Comparison of ENCODE assay signal across 8 cellular contexts in the genomic region with DNA sequence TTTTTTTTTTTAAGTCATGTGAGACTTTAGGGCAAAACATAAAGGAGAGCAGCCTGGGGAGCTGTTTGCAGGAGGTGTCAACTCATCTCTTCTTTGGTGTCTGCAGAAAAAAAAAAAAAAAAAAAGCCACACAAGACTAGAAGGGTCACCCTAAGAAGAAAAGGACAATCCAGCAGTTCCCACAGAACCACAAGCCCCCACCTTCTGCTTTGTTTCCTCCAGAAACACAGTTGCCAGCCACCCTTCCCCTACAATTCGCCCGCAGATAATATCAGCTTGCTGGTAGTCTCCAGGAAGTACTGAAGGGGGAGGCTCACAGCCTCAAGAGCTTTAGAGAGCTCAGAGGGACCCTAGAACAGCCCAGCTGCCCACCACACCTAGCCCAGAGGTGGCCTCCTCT. TPM values are rescaled to one million over a fixed set of nuclear protein-coding genes. Genes with fewer than 3 reads are reported as not detected.
DNase-seq lines count a peak whose midpoint lies in the region; ATAC-seq and TF ChIP-seq lines count a peak whose summit lies in the region.

No MANE protein-coding gene starts in this region.

- H3K27ac Mint-ChIP-seq in MCF 10A (ENCODE audit: low read depth, unreplicated experiment) (no peak overlapping the region), T-cell (peak overlapping the region; percentile 95 to 96)
- peak overlapping the region; percentile 87 to 93 for H3K27ac Mint-ChIP-seq in effector memory CD8-positive, alpha-beta T cell

- no peak for TF ChIP-seq EP300 in tibial nerve (IDR thresholded peaks at IDR 0.05)

- H3K27me3 Mint-ChIP-seq in MCF 10A (ENCODE audit: insufficient read depth, unreplicated experiment) = no peaks in the 10 kb centered on the region
- H3K27me3 Mint-ChIP-seq in T-cell = no peaks in the 10 kb centered on the region
- no peaks in the 10 kb centered on the region for H3K27me3 Mint-ChIP-seq in effector memory CD8-positive, alpha-beta T cell

- TF ChIP-seq CTCF in breast epithelium (IDR thresholded peaks at IDR 0.05) (no peak), MCF 10A (IDR thresholded peaks at IDR 0.05; ENCODE audit: unreplicated experiment) (no peak), tibial nerve (IDR thresholded peaks at IDR 0.05) (no peak)

- H3K36me3 ChIP-seq in breast epithelium (no peaks in the 10 kb centered on the region), tibial nerve (peaks cover 0 to 56% (median 5%) of the 10 kb centered on the region in 3 donors)

- CTCF ChIA-PET in MCF 10A (lab: Yijun Ruan, JAX) (no interaction called here), T-cell (lab: Charles Lee) (interaction anchor here in 1 of 2 donors (0.7 to 1.5 kb wide), 5 partner anchors 15 to 1058 kb away, joined by 3 to 7 read pairs (median 5); no protein-coding TSS in a partner anchor)

- intact Hi-C loops in breast epithelium (cut with DNase I; ENCODE audit: low total_unique reads) = no loop called here
- intact Hi-C loops in MCF 10A (cut with micrococcal nuclease) = no loop called here

- POLR2A ChIA-PET in MCF 10A (lab: Yijun Ruan, JAX) (interaction anchor here (0.6 kb wide), 2 partner anchors 36 to 54 kb away, joined by 3 to 4 read pairs; no protein-coding TSS in a partner anchor), T-cell (lab: Charles Lee) (interaction anchor here (0.6 to 1.0 kb wide), 6 partner anchors 20 to 694 kb away, joined by 5 to 12 read pairs (median 5); a partner anchor contains a TSS)

- H3K4me1 Mint-ChIP-seq in MCF 10A (ENCODE audit: insufficient read depth, unreplicated experiment) = no peaks in the 10 kb centered on the region
- H3K4me1 Mint-ChIP-seq in T-cell = peaks cover 43 to 59% (median 51%) of the 10 kb centered on the region in 3 donors
- peaks cover 31 to 38% of the 10 kb centered on the region in 2 donors for H3K4me1 Mint-ChIP-seq in effector memory CD8-positive, alpha-beta T cell (ENCODE audit: low read depth in 2 of 2)

- H3K27me3 ChIP-seq in breast epithelium (no peaks in the 10 kb centered on the region), tibial nerve (no peaks in the 10 kb centered on the region)

- H3K4me1 ChIP-seq in breast epithelium = no peaks in the 10 kb centered on the region
- peaks cover 0 to 21% (median 6%) of the 10 kb centered on the region in 4 donors for H3K4me1 ChIP-seq in tibial nerve

- WGBS in tibial nerve, 2 donors = 68 to 78% methylated on average over 2 of the region's 2 CpGs

- H3K4me3 Mint-ChIP-seq in MCF 10A (ENCODE audit: unreplicated experiment) (no peak overlapping the region), T-cell (peak overlapping the region; percentile 41 to 73 (median 59))
- H3K4me3 Mint-ChIP-seq in effector memory CD8-positive, alpha-beta T cell = peak overlapping the region; percentile 78 to 82

- H3K27ac ChIP-seq in breast epithelium = peak overlapping the region in 1 of 2 donors; percentile 40
- H3K27ac ChIP-seq in tibial nerve = peak overlapping the region in 3 of 4 donors; percentile 30 to 67 (median 43)

- H3K4me3 ChIP-seq in breast epithelium (peak overlapping the region in 2 of 3 donors; percentile 6 to 14), tibial nerve (peak overlapping the region in 1 of 4 donors; percentile 39)

- TF ChIP-seq POLR2A in breast epithelium (IDR thresholded peaks at IDR 0.05) (no peak), tibial nerve (IDR thresholded peaks at IDR 0.05) (no peak)

- H3K9me3 ChIP-seq in breast epithelium (no peaks in the 10 kb centered on the region), tibial nerve (no peaks in the 10 kb centered on the region)

- no TSS peak for BruUV-seq in MCF 10A (replicated peaks; lab: Mats Ljungman, UMichigan)

- ATAC-seq in T-cell (replicated peaks in 1 of 4) (peak; percentile 73 to 77 (median 74)), HG03432 (IDR thresholded peaks at IDR 0.05; ENCODE audit: unreplicated experiment) (no peak), HG03469 (IDR thresholded peaks at IDR 0.05; ENCODE audit: unreplicated experiment) (no peak)
- ATAC-seq in effector memory CD8-positive, alpha-beta T cell (replicated peaks) = peak; percentile 76

- DNase-seq in breast epithelium (ENCODE audit: low spot score in 2 of 2) (no peak), MCF 10A (ENCODE audit: unreplicated experiment) (no peak), T-cell (peak in 32 of 34 experiments; percentile 23 to 63 (median 48)), tibial nerve (ENCODE audit: low spot score in 2 of 2) (no peak), NCI-H1092 treated with DMSO at 0.1 percent for 48 hours (lab: John Stamatoyannopoulos, UW) (no peak)
- peak; percentile 64 for DNase-seq in effector memory CD8-positive, alpha-beta T cell

- H3K9me3 Mint-ChIP-seq in MCF 10A (ENCODE audit: unreplicated experiment) (no peaks in the 10 kb centered on the region), T-cell (no peaks in the 10 kb centered on the region)
- no peaks in the 10 kb centered on the region for H3K9me3 Mint-ChIP-seq in effector memory CD8-positive, alpha-beta T cell

- H3K36me3 Mint-ChIP-seq in MCF 10A (ENCODE audit: insufficient read depth, unreplicated experiment) (peaks cover 48% of the 10 kb centered on the region), T-cell (no peaks in the 10 kb centered on the region)
- H3K36me3 Mint-ChIP-seq in effector memory CD8-positive, alpha-beta T cell (ENCODE audit: insufficient read depth) = peaks cover 31% of the 10 kb centered on the region

RNA-seq across cellular contexts. Expression of a gene that starts 22.3 kb away (rescaled TPM):
- total RNA-seq in breast epithelium (10 to 100 TPM; 29.0 to 38.7 (median 29.8) TPM), MCF 10A (2022) (32.7 and 35.1 TPM in 2 replicates), T-cell (10 to 100 TPM; 43.6 to 85.7 (median 81.8) TPM), tibial nerve (10 to 100 TPM; 64.9 to 97.7 (median 86.7) TPM)

RNA-seq across cellular contexts. Expression of a gene that starts 34.9 kb away (rescaled TPM):
- total RNA-seq in breast epithelium (10 to 100 TPM; 50.8 to 72.8 (median 64.5) TPM), MCF 10A (2022) (171 and 230 TPM in 2 replicates), T-cell (100 to 1,000 TPM; 101 to 152 (median 141) TPM), tibial nerve (100 to 1,000 TPM in 1 of 4 donors, 10 to 100 TPM in 3; 36.9 to 128 (median 75.0) TPM)

Comparison
In these comparisons a context has a peak if more than half of its experiments do, and no peak if none do; other contexts are left out.
1. DNase-seq: peak in T-cell (32 of 34) and effector memory CD8-positive, alpha-beta T cell (3 of 3); none in breast epithelium (0 of 2), MCF 10A (single experiment), tibial nerve (0 of 2) and NCI-H1092 treated with DMSO at 0.1 percent for 48 hours (single experiment).
2. ATAC-seq: peak in T-cell (4 of 4) and effector memory CD8-positive, alpha-beta T cell (single experiment); none in HG03432 (single experiment) and HG03469 (single experiment).